In genomic region chr1:227092054-227092453, GRCh38 we compare ENCODE assay signal across 21 cellular contexts.
"Had no signal": no experiment of that assay in that cellular context is flagged by ENCODE, and none has a peak within 500 bp of the region (broad histone marks: within the 10 kb centered on the region; RNA-seq: fewer than 3 reads in every experiment).

No MANE protein-coding gene starts in this region.

- H3K4me3 Mint-ChIP-seq: activated CD8-positive, alpha-beta T cell treated with anti-CD3 and anti-CD28 coated beads for 36 hours; activated naive CD8-positive, alpha-beta T cell treated with anti-CD3 and anti-CD28 coated beads, Interleukin-2, amount 10 ng/mL, durations not matched to agents 7 days and 5 days had no signal

- H3K36me3 Mint-ChIP-seq: activated naive CD8-positive, alpha-beta T cell treated with anti-CD3 and anti-CD28 coated beads, Interleukin-2, amount 10 ng/mL, durations not matched to agents 7 days and 5 days had no signal

- H3K9me3 Mint-ChIP-seq: activated CD8-positive, alpha-beta T cell treated with anti-CD3 and anti-CD28 coated beads for 36 hours; activated naive CD8-positive, alpha-beta T cell treated with anti-CD3 and anti-CD28 coated beads, Interleukin-2, amount 10 ng/mL, durations not matched to agents 7 days and 5 days had no signal

- H3K27ac ChIP-seq: breast epithelium, SJCRH30 had no signal

- H3K4me1 ChIP-seq: breast epithelium, SJCRH30 had no signal

- H3K27ac Mint-ChIP-seq: activated CD8-positive, alpha-beta T cell treated with anti-CD3 and anti-CD28 coated beads for 36 hours; activated naive CD8-positive, alpha-beta T cell treated with anti-CD3 and anti-CD28 coated beads, Interleukin-2, amount 10 ng/mL, durations not matched to agents 7 days and 5 days had no signal

- DNase-seq: activated CD4-positive, alpha-beta T cell treated with anti-CD3 and anti-CD28 coated beads for 4 hours; activated CD8-positive, alpha-beta memory T cell treated with anti-CD3 and anti-CD28 coated beads, Interleukin-2, amount 50 U/mL, for 4 hours; activated CD8-positive, alpha-beta T cell treated with anti-CD3 and anti-CD28 coated beads for 36 hours; activated naive CD4-positive, alpha-beta T cell treated with anti-CD3 and anti-CD28 coated beads, Interleukin-2, amount 50 U/mL, for 16 hours; activated naive CD8-positive, alpha-beta T cell treated with anti-CD3 and anti-CD28 coated beads, Interleukin-2, amount 10 ng/mL, durations not matched to agents 7 days and 5 days; aorta; Karpas-422; NCI-H1048; NCI-H146; NCI-H187 treated with DMSO at 0.1 percent for 48 hours; NCI-H2081 treated with DMSO at 0.1 percent for 48 hours; NCI-H2227 treated with DMSO at 0.1 percent for 48 hours; NCI-H446 treated with DMSO at 0.1 percent for 48 hours; NCI-H524 treated with DMSO at 0.1 percent for 48 hours; NCI-H82; SJCRH30; SK-N-SH; T-helper 1 cell had no signal

- H3K27me3 ChIP-seq: breast epithelium, SJCRH30 had no signal

- H3K4me1 Mint-ChIP-seq: activated naive CD8-positive, alpha-beta T cell treated with anti-CD3 and anti-CD28 coated beads, Interleukin-2, amount 10 ng/mL, durations not matched to agents 7 days and 5 days had no signal

- H3K27me3 Mint-ChIP-seq: activated naive CD8-positive, alpha-beta T cell treated with anti-CD3 and anti-CD28 coated beads, Interleukin-2, amount 10 ng/mL, durations not matched to agents 7 days and 5 days had no signal

- H3K9me3 ChIP-seq: breast epithelium, SJCRH30, SK-N-SH had no signal

- FAIRE-seq: K562 had no signal

- ATAC-seq: activated CD4-positive, CD25-positive, alpha-beta regulatory T cell treated with anti-CD3 and anti-CD28 coated beads, Interleukin-2, amount 50 U/mL, for 24 hours; activated CD8-positive, alpha-beta T cell treated with anti-CD3 and anti-CD28 coated beads for 36 hours; K562 had no signal

- H3K36me3 ChIP-seq: breast epithelium had no signal

- H3K4me3 ChIP-seq: breast epithelium, K562, SJCRH30 had no signal
